Comparison of ENCODE assay signal across 1 cellular context in the genomic region with DNA sequence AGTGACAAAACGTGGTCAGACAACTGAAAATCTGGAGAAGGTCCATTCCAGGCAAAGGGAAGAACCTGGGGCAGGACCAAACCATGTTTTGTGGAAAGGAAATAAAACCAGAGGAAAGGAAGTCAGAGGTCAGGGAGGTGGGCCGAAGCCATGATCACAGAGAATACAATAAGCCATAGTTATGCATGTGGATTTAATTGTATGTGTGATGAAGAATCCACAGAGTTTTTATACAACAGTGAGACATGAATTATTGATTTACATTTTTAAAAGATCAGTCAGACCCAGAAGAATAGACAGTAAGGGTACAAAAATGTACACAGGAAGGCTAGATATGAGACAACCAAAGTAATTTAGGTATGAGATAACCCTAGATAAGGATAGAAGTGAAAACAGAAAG.
TF ChIP-seq lines count a peak whose summit lies in the region.

No MANE protein-coding gene starts in this region.

TF ChIP-seq in IMR-90, 13 proteins besides CTCF, POLR2A, EP300 and RAD21:
- TF ChIP-seq FOS (IDR thresholded peaks at IDR 0.05; ENCODE audit: low read depth, low read length) (peak; percentile 53), RCOR1 (IDR thresholded peaks at IDR 0.05; ENCODE audit: insufficient replicate concordance, low read length) (no peak), MAFK (IDR thresholded peaks at IDR 0.05; ENCODE audit: low read depth, low read length) (no peak), NFE2L2 (IDR thresholded peaks at IDR 0.05; ENCODE audit: low read depth, low read length) (no peak)
- TF ChIP-seq, protein P1, sequence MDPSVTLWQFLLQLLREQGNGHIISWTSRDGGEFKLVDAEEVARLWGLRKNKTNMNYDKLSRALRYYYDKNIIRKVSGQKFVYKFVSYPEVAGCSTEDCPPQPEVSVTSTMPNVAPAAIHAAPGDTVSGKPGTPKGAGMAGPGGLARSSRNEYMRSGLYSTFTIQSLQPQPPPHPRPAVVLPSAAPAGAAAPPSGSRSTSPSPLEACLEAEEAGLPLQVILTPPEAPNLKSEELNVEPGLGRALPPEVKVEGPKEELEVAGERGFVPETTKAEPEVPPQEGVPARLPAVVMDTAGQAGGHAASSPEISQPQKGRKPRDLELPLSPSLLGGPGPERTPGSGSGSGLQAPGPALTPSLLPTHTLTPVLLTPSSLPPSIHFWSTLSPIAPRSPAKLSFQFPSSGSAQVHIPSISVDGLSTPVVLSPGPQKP (IDR thresholded peaks at IDR 0.05; ENCODE audit: borderline replicate concordance, low read depth, low read length) = no peak
- TF ChIP-seq, protein P2, sequence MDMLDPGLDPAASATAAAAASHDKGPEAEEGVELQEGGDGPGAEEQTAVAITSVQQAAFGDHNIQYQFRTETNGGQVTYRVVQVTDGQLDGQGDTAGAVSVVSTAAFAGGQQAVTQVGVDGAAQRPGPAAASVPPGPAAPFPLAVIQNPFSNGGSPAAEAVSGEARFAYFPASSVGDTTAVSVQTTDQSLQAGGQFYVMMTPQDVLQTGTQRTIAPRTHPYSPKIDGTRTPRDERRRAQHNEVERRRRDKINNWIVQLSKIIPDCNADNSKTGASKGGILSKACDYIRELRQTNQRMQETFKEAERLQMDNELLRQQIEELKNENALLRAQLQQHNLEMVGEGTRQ (IDR thresholded peaks at IDR 0.05; ENCODE audit: low read depth, low read length) = no peak
